In the genomic region with DNA sequence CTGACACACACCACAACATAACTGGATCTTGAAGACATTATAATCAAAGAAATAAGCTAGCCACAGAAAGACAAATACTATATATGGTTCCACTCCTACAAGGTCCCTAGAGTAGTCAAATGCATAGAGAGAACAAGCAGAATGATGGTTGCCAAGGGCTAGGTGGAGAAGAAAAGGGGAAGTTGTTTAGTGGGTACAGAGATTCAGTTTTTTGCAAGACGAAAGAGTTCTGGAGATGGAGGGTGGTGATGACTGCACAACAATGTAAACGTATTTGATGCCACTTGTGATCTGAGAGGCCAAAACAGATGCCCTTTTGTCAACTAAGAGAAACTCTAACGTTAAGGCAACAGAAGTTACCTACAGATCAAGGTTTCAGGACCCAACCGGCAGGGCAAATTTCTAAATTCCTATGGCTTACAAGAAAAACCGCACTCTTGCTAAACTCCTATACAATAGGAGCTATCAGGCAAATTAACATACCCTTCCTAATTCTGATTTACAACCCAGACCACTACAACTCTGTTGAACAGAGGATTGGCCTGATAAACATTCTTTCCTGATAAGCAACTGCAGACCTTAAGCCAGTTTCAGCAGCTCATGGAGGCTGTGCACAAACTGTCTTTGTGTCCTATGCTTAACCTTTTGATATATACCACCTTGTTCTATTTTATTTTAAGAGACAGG, we compare ENCODE assay signal across 20 cellular contexts.
DNase-seq lines count a peak whose midpoint lies in the region; ATAC-seq, FAIRE-seq and TF ChIP-seq lines count a peak whose summit lies in the region.
"Had no signal": no experiment of that assay in that cellular context is flagged by ENCODE, and none has a peak within 500 bp of the region (broad histone marks: within the 10 kb centered on the region; RNA-seq: fewer than 3 reads in every experiment).

No MANE protein-coding gene starts in this region.

- H3K36me3 ChIP-seq in GM23338 (ENCODE audit: insufficient read depth) (no peaks in the 10 kb centered on the region), GM12878 (ENCODE audit: control insufficient read depth in 2 of 2, insufficient read depth in 2 of 2, low read length in 1 of 2) (no peaks in the 10 kb centered on the region), upper lobe of right lung (no peaks in the 10 kb centered on the region)
- H3K36me3 ChIP-seq: ascending aorta, right atrium auricular region had no signal

- H3K9me3 ChIP-seq in GM12878 (replicated peaks; ENCODE audit: control insufficient read depth, insufficient read depth, low read length) (no peaks in the 10 kb centered on the region), upper lobe of right lung (no peaks in the 10 kb centered on the region)
- H3K9me3 ChIP-seq: ascending aorta, right atrium auricular region had no signal

- BruUV-seq in GM12878 (replicated peaks; lab: Mats Ljungman, UMichigan): no TSS peak

- H4K20me1 ChIP-seq in GM23338 (replicated peaks; ENCODE audit: insufficient read depth): no peaks in the 10 kb centered on the region
- H4K20me1 ChIP-seq in GM12878 (ENCODE audit: control insufficient read depth, insufficient read depth): no peaks in the 10 kb centered on the region

- 0 out of 3 replicates have a peak, but pooled peaks have one; percentile 28 for ATAC-seq in GM23338
- ATAC-seq in GM12878: peak; percentile 79
- ATAC-seq in upper lobe of right lung: peak; percentile 49
- no peak for ATAC-seq in GM18907 (IDR thresholded peaks at IDR 0.05; ENCODE audit: unreplicated experiment)

- H2AFZ ChIP-seq in GM23338 (peak overlapping the region; percentile 75; the same call in 1 of the 2 replicates), GM12878 (ENCODE audit: control insufficient read depth, low read depth, low read length) (no peak overlapping the region)
- H2AFZ ChIP-seq: PC-9 had no signal

- no peaks in the 10 kb centered on the region for H3F3A ChIP-seq in GM23338 (replicated peaks; ENCODE audit: low read depth)

- H3K4me1 ChIP-seq in GM23338 (ENCODE audit: insufficient read depth) (peaks cover 20% of the 10 kb centered on the region), GM12878 (ENCODE audit: control insufficient read depth, insufficient read depth, low read length) (no peaks in the 10 kb centered on the region), upper lobe of right lung (no peaks in the 10 kb centered on the region)
- H3K4me1 ChIP-seq: ascending aorta, right atrium auricular region had no signal

- H3K4me2 ChIP-seq in GM23338 (peak overlapping the region; percentile 34; the same call in 1 of the 2 replicates), GM12878 (ENCODE audit: control insufficient read depth, insufficient read depth) (no peak overlapping the region)
- H3K4me2 ChIP-seq: PC-9 had no signal

- H3K9me2 ChIP-seq in GM23338 (ENCODE audit: insufficient read depth): 0 out of 2 replicates have a peak, but pooled peaks cover 3% of the 10 kb centered on the region

- H3K4me3 Mint-ChIP-seq in GM23338: no peak overlapping the region
- H3K4me3 Mint-ChIP-seq: CD4-positive, alpha-beta T cell; neural crest cell had no signal

- POLR2A ChIA-PET in GM12878 (lab: Charles Lee): interaction anchor here (0.6 kb wide), 2 partner anchors 154 to 1059 kb away, joined by 3 to 5 read pairs; no protein-coding TSS in a partner anchor

- intact Hi-C loops in GM12878 (cut with micrococcal nuclease; ENCODE audit: unreplicated experiment) (no loop called here), upper lobe of right lung (cut with DNase I) (no loop called here)

- H3K79me2 ChIP-seq in GM23338 (replicated peaks; ENCODE audit: insufficient read depth) (no peaks in the 10 kb centered on the region), GM12878 (ENCODE audit: control insufficient read depth, insufficient read depth, low read length) (no peaks in the 10 kb centered on the region)

- no peak for TF ChIP-seq EP300 in GM12878 (IDR thresholded peaks at IDR 0.05; ENCODE audit: borderline replicate concordance in 1 of 2, control insufficient read depth in 1 of 2, low read depth in 2 of 2, low read length in 2 of 2)

- FAIRE-seq in GM12878 (lab: Jason Lieb, UNC): no peak
- FAIRE-seq: colon, islet of Langerhans had no signal

- CTCF ChIA-PET in GM12878 (lab: Yijun Ruan, JAX): no interaction called here

- TF ChIP-seq POLR2A in GM12878 (IDR thresholded peaks at IDR 0.05; ENCODE audit: low read depth, low read length): no peak

- H3K9me3 Mint-ChIP-seq in GM23338: no peaks in the 10 kb centered on the region
- H3K9me3 Mint-ChIP-seq: CD4-positive, alpha-beta T cell; neural crest cell had no signal

- no peaks in the 10 kb centered on the region for H3K36me3 Mint-ChIP-seq in GM23338 (ENCODE audit: low read depth)

- RAD21 ChIA-PET in GM12878 (lab: Charles Lee; ENCODE audit: unreplicated experiment): no interaction called here

- DNase-seq in GM23338 (ENCODE audit: low spot score) (peak; percentile 28), NOMO-1 treated with DMSO at 0.1 percent for 48 hours (lab: John Stamatoyannopoulos, UW; ENCODE audit: unreplicated experiment) (peak; percentile 92), GM12878 (ENCODE audit: low read depth, low spot score) (no peak), upper lobe of right lung (no peak), NCI-H2107 treated with DMSO at 0.1 percent for 48 hours (lab: John Stamatoyannopoulos, UW; ENCODE audit: unreplicated experiment) (no peak), AG08395 (ENCODE audit: low spot score) (no peak)
- DNase-seq: activated CD4-positive, CD25-positive, alpha-beta regulatory T cell; activated gamma-delta T cell; CD4-positive, alpha-beta T cell; NCI-H1436 treated with DMSO at 0.1 percent for 48 hours; NCI-H446 treated with DMSO at 0.1 percent for 48 hours; PC-9; stimulated activated CD4-positive, alpha-beta T cell treated with anti-CD3 and anti-CD28 coated beads, Interleukin-2, amount 100 ng/mL, for 24 hours; SW 1271 had no signal

- SMC1A ChIA-PET in GM12878 (lab: Charles Lee; ENCODE audit: uncharacterized antibody, unreplicated experiment): interaction anchor here (0.6 to 1.0 kb wide), 2 partner anchors 15 to 100 kb away, joined by 3 to 5 read pairs; no protein-coding TSS in a partner anchor

- WGBS in GM12878 (ENCODE audit: insufficient coverage, insufficient replicate concordance, low lambda C conversion rate, missing lambda C conversion rate): 38% methylated on average over 5 of the region's 5 CpGs

- H3K4me1 Mint-ChIP-seq in GM23338: peaks cover 22% of the 10 kb centered on the region

- no peak overlapping the region for H3K27ac Mint-ChIP-seq in GM23338
- H3K27ac Mint-ChIP-seq: CD4-positive, alpha-beta T cell had no signal

- TF ChIP-seq CTCF in GM23338 (conservative IDR thresholded peaks at IDR 0.05; ENCODE audit: low read depth in 2 of 2) (no peak), GM12878 (IDR thresholded peaks at IDR 0.05 in 2 of 3, conservative IDR thresholded peaks at IDR 0.05 in 1 of 3; ENCODE audit: control insufficient read depth in 2 of 3, extremely low read depth in 1 of 3, insufficient read depth in 1 of 3, low read depth in 3 of 3, low read length in 3 of 3) (no peak), upper lobe of right lung (IDR thresholded peaks at IDR 0.05) (no peak)

- TF ChIP-seq RAD21 in GM12878 (IDR thresholded peaks at IDR 0.05; ENCODE audit: insufficient read depth, low read depth, low read length): no peak

- H3K27me3 Mint-ChIP-seq in GM23338 (ENCODE audit: insufficient read depth, low read depth, poor library complexity): peaks cover 4% of the 10 kb centered on the region
- H3K27me3 Mint-ChIP-seq: CD4-positive, alpha-beta T cell had no signal

- H3K4me3 ChIP-seq in GM23338: no peak overlapping the region
- H3K4me3 ChIP-seq in GM12878: no peak overlapping the region
- H3K4me3 ChIP-seq in upper lobe of right lung: no peak overlapping the region
- H3K4me3 ChIP-seq: ascending aorta, PC-9, right atrium auricular region had no signal

- in situ Hi-C loops in GM12878 (cut with MboI): no loop called here

- 0 out of 2 replicates have a peak overlapping the region, but pooled peaks have one; percentile 40 for H3K27ac ChIP-seq in GM23338 (ENCODE audit: low read depth)
- H3K27ac ChIP-seq in GM12878 (ENCODE audit: control insufficient read depth, insufficient read depth): no peak overlapping the region
- no peak overlapping the region for H3K27ac ChIP-seq in upper lobe of right lung
- H3K27ac ChIP-seq: ascending aorta, PC-9, right atrium auricular region had no signal

- H3K9ac ChIP-seq in GM12878 (ENCODE audit: control insufficient read depth, insufficient read depth, low read length): no peak overlapping the region

- H3K27me3 ChIP-seq in GM23338 (ENCODE audit: insufficient read depth) (no peaks in the 10 kb centered on the region), GM12878 (replicated peaks in 1 of 2; ENCODE audit: control insufficient read depth in 2 of 2, insufficient read depth in 2 of 2, low read length in 1 of 2) (no peaks in the 10 kb centered on the region), upper lobe of right lung (no peaks in the 10 kb centered on the region)
- H3K27me3 ChIP-seq: ascending aorta, right atrium auricular region had no signal

TF ChIP-seq in GM12878, 131 proteins besides CTCF, POLR2A, EP300 and RAD21 (continues in another document):
- TF ChIP-seq SUPT20H (IDR thresholded peaks at IDR 0.05; ENCODE audit: borderline replicate concordance, control insufficient read depth, low read depth, low read length) (no peak), SRF (IDR thresholded peaks at IDR 0.05; ENCODE audit: low read depth in 2 of 2, low read length in 2 of 2) (no peak)

Comparison
In these comparisons a context has a peak if more than half of its experiments do, and no peak if none do; other contexts are left out.
1. DNase-seq: peak in GM23338 (single experiment) and NOMO-1 treated with DMSO at 0.1 percent for 48 hours (single experiment); none in GM12878 (single experiment), upper lobe of right lung (single experiment), NCI-H2107 treated with DMSO at 0.1 percent for 48 hours (single experiment) and AG08395 (single experiment).